ENCODE assay signal across 13 cellular contexts in genomic region chr13:112748947-112749346, GRCh38. TPM values are rescaled to one million over a fixed set of nuclear protein-coding genes. Genes with fewer than 3 reads are reported as not detected.
DNase-seq lines count a peak whose midpoint lies in the region; ATAC-seq and TF ChIP-seq lines count a peak whose summit lies in the region.
"Had no signal": no experiment of that assay in that cellular context is flagged by ENCODE, and none has a peak within 500 bp of the region (broad histone marks: within the 10 kb centered on the region; RNA-seq: fewer than 3 reads in every experiment).

No MANE protein-coding gene starts in this region.

- H3K9me3 Mint-ChIP-seq in nephron = no peaks in the 10 kb centered on the region
- H3K9me3 Mint-ChIP-seq in activated T-cell treated with anti-CD3 and anti-CD28 coated beads, Interleukin-2, amount 50 U/mL, for 24 hours = no peaks in the 10 kb centered on the region

- H3K27me3 Mint-ChIP-seq in nephron (ENCODE audit: low read depth) = no peaks in the 10 kb centered on the region
- H3K27me3 Mint-ChIP-seq in activated T-cell treated with anti-CD3 and anti-CD28 coated beads, Interleukin-2, amount 50 U/mL, for 24 hours = no peaks in the 10 kb centered on the region

- no peaks in the 10 kb centered on the region for H3K36me3 Mint-ChIP-seq in nephron (ENCODE audit: low read depth)
- no peaks in the 10 kb centered on the region for H3K36me3 Mint-ChIP-seq in activated T-cell treated with anti-CD3 and anti-CD28 coated beads, Interleukin-2, amount 50 U/mL, for 24 hours (ENCODE audit: low read depth)

- TF ChIP-seq CTCF in nephron (IDR thresholded peaks at IDR 0.05; ENCODE audit: unreplicated experiment in 3 of 3) = no peak

- H3K4me1 Mint-ChIP-seq in nephron = peaks cover 32% of the 10 kb centered on the region
- H3K4me1 Mint-ChIP-seq in activated T-cell treated with anti-CD3 and anti-CD28 coated beads, Interleukin-2, amount 50 U/mL, for 24 hours (ENCODE audit: low read depth) = peaks cover 38% of the 10 kb centered on the region

- H3K27ac Mint-ChIP-seq in nephron = peak overlapping the region in 2 of 3 experiments; percentile 60 to 73
- H3K27ac Mint-ChIP-seq in activated T-cell treated with anti-CD3 and anti-CD28 coated beads, Interleukin-2, amount 50 U/mL, for 24 hours = no peak overlapping the region

- ATAC-seq in Right ventricle myocardium inferior = peak; percentile 81
- ATAC-seq in left cardiac atrium = peak; percentile 72 to 85
- ATAC-seq: A549 had no signal

- intact Hi-C loops in Right ventricle myocardium inferior (cut with DNase I) = no loop called here
- intact Hi-C loops in cardiac septum (cut with DNase I) = loop anchor here (5.0 kb wide), 1 partner anchor 33 kb away; no protein-coding TSS in a partner anchor
- intact Hi-C loops in left cardiac atrium (cut with DNase I) = no loop called here

- no peak overlapping the region for H3K4me3 Mint-ChIP-seq in nephron
- H3K4me3 Mint-ChIP-seq in activated T-cell treated with anti-CD3 and anti-CD28 coated beads, Interleukin-2, amount 50 U/mL, for 24 hours = no peak overlapping the region

- peak; percentile 90 for DNase-seq in Right ventricle myocardium inferior (ENCODE audit: missing footprints)
- no peak for DNase-seq in cardiac septum (ENCODE audit: low spot score)
- DNase-seq in left cardiac atrium = peak; percentile 70
- DNase-seq in activated T-cell treated with anti-CD3 and anti-CD28 coated beads, Interleukin-2, amount 50 U/mL, for 1 hour = no peak
- no peak for DNase-seq in AML-193 (lab: John Stamatoyannopoulos, UW)
- DNase-seq in EL = no peak
- DNase-seq in activated T-cell treated with anti-CD3 and anti-CD28 coated beads, Interleukin-2, amount 50 U/mL, for 24 hours = no peak
- DNase-seq: activated naive CD4-positive, alpha-beta T cell treated with anti-CD3 and anti-CD28 coated beads, Interleukin-2, amount 50 U/mL, for 16 hours; DMS 273 treated with DMSO at 0.1 percent for 48 hours; MV-4-11; NCI-H2171 treated with DMSO at 0.1 percent for 48 hours had no signal

RNA-seq across cellular contexts. Expression of gene ATP11A, which starts 59.1 kb away (rescaled TPM):
- total RNA-seq in Right ventricle myocardium inferior (89.9 TPM), cardiac septum (96.5 TPM), left cardiac atrium (10 to 100 TPM; 58.5 to 69.9 TPM)

Comparison
In these comparisons a context has a peak if more than half of its experiments do, and no peak if none do; other contexts are left out.
1. DNase-seq: peak in Right ventricle myocardium inferior (single experiment) and left cardiac atrium (single experiment); none in cardiac septum (single experiment), activated T-cell treated with anti-CD3 and anti-CD28 coated beads, Interleukin-2, amount 50 U/mL, for 1 hour (single experiment), AML-193 (0 of 2), EL (single experiment) and activated T-cell treated with anti-CD3 and anti-CD28 coated beads, Interleukin-2, amount 50 U/mL, for 24 hours (single experiment).